30 cellular contexts compared by ENCODE assay signal in genomic region chr14:55610717-55611370, GRCh38.
"Had no signal": no experiment of that assay in that cellular context is flagged by ENCODE, and none has a peak within 500 bp of the region (broad histone marks: within the 10 kb centered on the region; RNA-seq: fewer than 3 reads in every experiment).

No MANE protein-coding gene starts in this region.

- H3K27me3 Mint-ChIP-seq: activated CD4-positive, alpha-beta memory T cell treated with anti-CD3 and anti-CD28 coated beads, Interleukin-2, amount 10 ng/mL, durations not matched to agents 7 days and 5 days; activated CD4-positive, alpha-beta T cell treated with anti-CD3 and anti-CD28 coated beads, Interleukin-2, amount 10 ng/mL, durations not matched to agents 7 days and 5 days; activated naive CD4-positive, alpha-beta T cell treated with anti-CD3 and anti-CD28 coated beads, Interleukin-2, amount 10 ng/mL, durations not matched to agents 7 days and 5 days; activated naive CD8-positive, alpha-beta T cell treated with anti-CD3 and anti-CD28 coated beads, Interleukin-2, amount 10 ng/mL, durations not matched to agents 7 days and 5 days; activated T-cell treated with anti-CD3 and anti-CD28 coated beads, Interleukin-2, amount 50 U/mL, for 24 hours; brain had no signal

- H3K27ac Mint-ChIP-seq: activated CD4-positive, alpha-beta memory T cell treated with anti-CD3 and anti-CD28 coated beads, Interleukin-2, amount 10 ng/mL, durations not matched to agents 7 days and 5 days; activated CD4-positive, alpha-beta T cell treated with anti-CD3 and anti-CD28 coated beads, Interleukin-2, amount 10 ng/mL, durations not matched to agents 7 days and 5 days; activated naive CD4-positive, alpha-beta T cell treated with anti-CD3 and anti-CD28 coated beads, Interleukin-2, amount 10 ng/mL, durations not matched to agents 7 days and 5 days; activated naive CD8-positive, alpha-beta T cell treated with anti-CD3 and anti-CD28 coated beads, Interleukin-2, amount 10 ng/mL, durations not matched to agents 7 days and 5 days; activated T-cell treated with anti-CD3 and anti-CD28 coated beads, Interleukin-2, amount 50 U/mL, for 24 hours; brain; nephron progenitor cell; T-helper 1 cell treated with Interleukin-12 subunit alpha and Interleukin-12 subunit beta and Interleukin-4 antibody, amounts not matched to agents 30 μg/mL and 1 μg/mL, for 36 hours had no signal

- ATAC-seq: heart left ventricle had no signal

- H3K9me3 Mint-ChIP-seq: activated CD4-positive, alpha-beta memory T cell treated with anti-CD3 and anti-CD28 coated beads, Interleukin-2, amount 10 ng/mL, durations not matched to agents 7 days and 5 days; activated CD4-positive, alpha-beta T cell treated with anti-CD3 and anti-CD28 coated beads, Interleukin-2, amount 10 ng/mL, durations not matched to agents 7 days and 5 days; activated naive CD4-positive, alpha-beta T cell treated with anti-CD3 and anti-CD28 coated beads, Interleukin-2, amount 10 ng/mL, durations not matched to agents 7 days and 5 days; activated naive CD8-positive, alpha-beta T cell treated with anti-CD3 and anti-CD28 coated beads, Interleukin-2, amount 10 ng/mL, durations not matched to agents 7 days and 5 days; activated T-cell treated with anti-CD3 and anti-CD28 coated beads, Interleukin-2, amount 50 U/mL, for 24 hours; brain; nephron progenitor cell; T-helper 1 cell treated with Interleukin-12 subunit alpha and Interleukin-12 subunit beta and Interleukin-4 antibody, amounts not matched to agents 30 μg/mL and 1 μg/mL, for 36 hours had no signal

- H3K9me3 ChIP-seq: ascending aorta, heart left ventricle, left ventricle myocardium inferior, neutrophil, sigmoid colon, suprapubic skin, tibial nerve had no signal

- H3K27ac ChIP-seq: ascending aorta, coronary artery, dorsolateral prefrontal cortex, heart left ventricle, left ventricle myocardium inferior, neutrophil, sigmoid colon, suprapubic skin, tibial nerve had no signal

- H3K4me1 Mint-ChIP-seq: activated naive CD4-positive, alpha-beta T cell treated with anti-CD3 and anti-CD28 coated beads, Interleukin-2, amount 10 ng/mL, durations not matched to agents 7 days and 5 days had no signal

- H3K4me3 Mint-ChIP-seq: activated CD4-positive, alpha-beta memory T cell treated with anti-CD3 and anti-CD28 coated beads, Interleukin-2, amount 10 ng/mL, durations not matched to agents 7 days and 5 days; activated CD4-positive, alpha-beta T cell treated with anti-CD3 and anti-CD28 coated beads, Interleukin-2, amount 10 ng/mL, durations not matched to agents 7 days and 5 days; activated naive CD4-positive, alpha-beta T cell treated with anti-CD3 and anti-CD28 coated beads, Interleukin-2, amount 10 ng/mL, durations not matched to agents 7 days and 5 days; activated naive CD8-positive, alpha-beta T cell treated with anti-CD3 and anti-CD28 coated beads, Interleukin-2, amount 10 ng/mL, durations not matched to agents 7 days and 5 days; activated T-cell treated with anti-CD3 and anti-CD28 coated beads, Interleukin-2, amount 50 U/mL, for 24 hours; brain; nephron progenitor cell; T-helper 1 cell treated with Interleukin-12 subunit alpha and Interleukin-12 subunit beta and Interleukin-4 antibody, amounts not matched to agents 30 μg/mL and 1 μg/mL, for 36 hours had no signal

- H3K4me3 ChIP-seq: ascending aorta, coronary artery, dorsolateral prefrontal cortex, heart left ventricle, left ventricle myocardium inferior, lung, sigmoid colon, suprapubic skin, tibial nerve had no signal

- H3K36me3 ChIP-seq: tibial nerve had no signal

- H3K27me3 ChIP-seq: ascending aorta, dorsolateral prefrontal cortex, heart left ventricle, neutrophil, sigmoid colon, suprapubic skin, tibial nerve had no signal

- DNase-seq: activated CD4-positive, alpha-beta memory T cell treated with anti-CD3 and anti-CD28 coated beads, Interleukin-2, amount 10 ng/mL, durations not matched to agents 7 days and 5 days; activated CD4-positive, alpha-beta T cell treated with anti-CD3 and anti-CD28 coated beads for 1 hour; activated CD4-positive, alpha-beta T cell treated with anti-CD3 and anti-CD28 coated beads, Interleukin-2, amount 10 ng/mL, durations not matched to agents 7 days and 5 days; activated CD8-positive, alpha-beta memory T cell treated with anti-CD3 and anti-CD28 coated beads, Interleukin-2, amount 50 U/mL, for 48 hours; activated gamma-delta T cell; activated naive CD4-positive, alpha-beta T cell treated with anti-CD3 and anti-CD28 coated beads, Interleukin-2, amount 10 ng/mL, durations not matched to agents 7 days and 5 days; activated naive CD8-positive, alpha-beta T cell treated with anti-CD3 and anti-CD28 coated beads, Interleukin-2, amount 10 ng/mL, durations not matched to agents 7 days and 5 days; activated T-cell treated with anti-CD3 and anti-CD28 coated beads, Interleukin-2, amount 50 U/mL, for 24 hours; effector memory CD4-positive, alpha-beta T cell; foreskin fibroblast; heart left ventricle; hypothalamus; left ventricle myocardium inferior; nephron progenitor cell; retina; sigmoid colon; small intestine; stimulated activated CD4-positive, alpha-beta T cell treated with anti-CD3 and anti-CD28 coated beads, Interleukin-15, amount 100 ng/mL, for 24 hours; stimulated activated CD4-positive, alpha-beta T cell treated with anti-CD3 and anti-CD28 coated beads, Interleukin-2, amount 100 ng/mL, for 24 hours; stimulated activated naive CD4-positive, alpha-beta T cell; T-helper 9 cell had no signal
